ENCODE assay signal across 20 cellular contexts in the genomic region with DNA sequence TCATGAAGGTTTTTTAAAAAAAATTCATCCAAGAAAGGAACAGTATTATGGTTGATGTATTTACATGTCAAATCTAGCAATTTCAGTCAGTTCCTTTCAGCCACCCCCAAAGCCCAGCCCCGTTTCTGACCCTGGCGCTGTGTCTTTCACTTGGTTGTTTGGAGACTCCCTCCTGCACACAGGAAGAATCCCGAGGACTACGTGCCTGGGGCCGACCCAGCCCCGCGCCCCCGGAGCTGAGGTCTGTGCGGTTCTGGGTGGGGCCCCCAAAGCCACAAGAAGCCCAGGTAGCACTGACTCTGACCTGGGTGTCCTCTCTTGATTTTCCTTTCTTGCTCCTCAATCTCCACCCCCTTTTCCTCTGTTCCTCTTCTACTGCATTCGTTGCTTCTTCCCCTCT. TPM values are rescaled to one million over a fixed set of nuclear protein-coding genes. Genes with fewer than 3 reads are reported as not detected.
DNase-seq lines count a peak whose midpoint lies in the region; ATAC-seq and TF ChIP-seq lines count a peak whose summit lies in the region.
"Had no signal": no experiment of that assay in that cellular context is flagged by ENCODE, and none has a peak within 500 bp of the region (broad histone marks: within the 10 kb centered on the region; RNA-seq: fewer than 3 reads in every experiment).

No MANE protein-coding gene starts in this region.

- H3K36me3 ChIP-seq in IMR-90 (ENCODE audit: control insufficient read depth, insufficient read depth, low read length) = peaks cover 43% of the 10 kb centered on the region
- H3K36me3 ChIP-seq in brain microvascular endothelial cell (replicated peaks) = peaks cover 38% of the 10 kb centered on the region
- H3K36me3 ChIP-seq in SJCRH30 = peaks cover 31% of the 10 kb centered on the region

- H3K18ac ChIP-seq in IMR-90 (ENCODE audit: low read depth, low read length) = no peak overlapping the region

- peak overlapping the region; percentile 25 for H2AK9ac ChIP-seq in IMR-90 (replicated peaks; ENCODE audit: low read depth, low read length, poor library complexity)

- no peak overlapping the region for H4K91ac ChIP-seq in IMR-90 (ENCODE audit: insufficient read depth, low read depth, low read length)

- TF ChIP-seq RAD21 in IMR-90 (IDR thresholded peaks at IDR 0.05; ENCODE audit: low read length) = no peak

- no peaks in the 10 kb centered on the region for H3K9me3 ChIP-seq in IMR-90 (ENCODE audit: control insufficient read depth, insufficient read depth, low read length)
- H3K9me3 ChIP-seq in SJCRH30 (replicated peaks) = no peaks in the 10 kb centered on the region
- H3K9me3 ChIP-seq: MG63 had no signal

- H2AK5ac ChIP-seq in IMR-90 (ENCODE audit: low read depth, low read length) = no peak overlapping the region

- H3K27me3 Mint-ChIP-seq in HFFc6 (ENCODE audit: insufficient read depth) (no peaks in the 10 kb centered on the region; the same call in 1 of the 2 replicates), nephron progenitor cell (ENCODE audit: low read depth, poor library complexity) (peaks cover 3% of the 10 kb centered on the region)
- H3K27me3 Mint-ChIP-seq: IgD-negative memory B cell had no signal

- no peak overlapping the region for H3K4ac ChIP-seq in IMR-90 (ENCODE audit: low read depth, low read length)

- BruUV-seq in IMR-90 (replicated peaks; lab: Mats Ljungman, UMichigan) = no TSS peak

- WGBS in IMR-90 (ENCODE audit: extremely low coverage in 2 of 2, insufficient read length in 1 of 2), 2 experiments = 83% methylated on average over 5 of the region's 10 CpGs; no CpG with 5 or more reads in 1 of the 2 experiments

- H3K36me3 Mint-ChIP-seq in HFFc6 (ENCODE audit: low read depth) = peaks cover 25% of the 10 kb centered on the region
- H3K36me3 Mint-ChIP-seq in nephron progenitor cell (ENCODE audit: low read depth) = peaks cover 62% of the 10 kb centered on the region
- H3K36me3 Mint-ChIP-seq: IgD-negative memory B cell had no signal

- no peak for TF ChIP-seq CTCF in HFFc6 (IDR thresholded peaks at IDR 0.05)
- TF ChIP-seq CTCF in IMR-90 (conservative IDR thresholded peaks at IDR 0.05; ENCODE audit: low read depth, low read length) = no peak
- no peak for TF ChIP-seq CTCF in brain microvascular endothelial cell (IDR thresholded peaks at IDR 0.05; ENCODE audit: low read depth, low read length, missing control alignments)
- TF ChIP-seq CTCF in nephron progenitor cell (IDR thresholded peaks at IDR 0.05) = no peak

- H3K9me1 ChIP-seq in IMR-90 (ENCODE audit: insufficient read depth, low read length) = no peaks in the 10 kb centered on the region

- TF ChIP-seq POLR2A in IMR-90 (IDR thresholded peaks at IDR 0.05; ENCODE audit: low read depth, low read length) = no peak

- ATAC-seq in IMR-90 (ENCODE audit: low read depth) = no peak
- ATAC-seq in GM19452 (IDR thresholded peaks at IDR 0.05; ENCODE audit: unreplicated experiment) = no peak

- no peak overlapping the region for H4K8ac ChIP-seq in IMR-90 (ENCODE audit: low read depth in 2 of 2, low read length in 2 of 2)

- H3K27ac Mint-ChIP-seq in HFFc6 = peak overlapping the region; percentile 4; the same call in 1 of the 2 replicates
- peak overlapping the region; percentile 88 for H3K27ac Mint-ChIP-seq in nephron progenitor cell

- DNase-seq in HFFc6 (no peak), IMR-90 (no peak), brain microvascular endothelial cell (no peak), nephron progenitor cell (no peak), SJCRH30 (no peak), GOT3 (lab: John Stamatoyannopoulos, UW) (no peak)
- DNase-seq: AML-193, DMS79, Kasumi-1, MG63, NCI-H1092, NCI-H1436 treated with DMSO at 0.1 percent for 48 hours, NCI-H2029, NCI-H345, NCI-H524 treated with DMSO at 0.1 percent for 48 hours, RPMI8226, SIG-M5 had no signal

- no peak overlapping the region for H2BK5ac ChIP-seq in IMR-90 (ENCODE audit: low read depth, low read length, poor library complexity, severe bottlenecking)

- no peak overlapping the region for H3K14ac ChIP-seq in IMR-90 (replicated peaks; ENCODE audit: low read depth, low read length)

- H3K4me1 Mint-ChIP-seq in HFFc6 (ENCODE audit: low read depth) (peaks cover 7% of the 10 kb centered on the region), nephron progenitor cell (peaks cover 10% of the 10 kb centered on the region)

- no peak overlapping the region for H2AFZ ChIP-seq in IMR-90 (replicated peaks; ENCODE audit: low read length, poor library complexity)

- H3K4me3 ChIP-seq in IMR-90 (ENCODE audit: insufficient read depth, low read depth, low read length) (no peak overlapping the region), brain microvascular endothelial cell (ENCODE audit: low read depth, low read length) (no peak overlapping the region), SJCRH30 (no peak overlapping the region)
- H3K4me3 ChIP-seq: MG63 had no signal

- H3K27me3 ChIP-seq in IMR-90 (ENCODE audit: control insufficient read depth, insufficient read depth, low read length) (no peaks in the 10 kb centered on the region), brain microvascular endothelial cell (replicated peaks) (no peaks in the 10 kb centered on the region), SJCRH30 (no peaks in the 10 kb centered on the region)
- H3K27me3 ChIP-seq: MG63 had no signal

- H3K79me1 ChIP-seq in IMR-90 (ENCODE audit: low read depth in 1 of 2, low read length in 2 of 2) = peaks cover 28 to 31% of the 10 kb centered on the region in 2 experiments

- H4K5ac ChIP-seq in IMR-90 (ENCODE audit: low read depth, low read length) = no peak overlapping the region

- peaks cover 4% of the 10 kb centered on the region; the same call in 1 of the 2 replicates for H3K4me1 ChIP-seq in IMR-90 (ENCODE audit: control insufficient read depth, insufficient read depth, low read length)
- peaks cover 15% of the 10 kb centered on the region for H3K4me1 ChIP-seq in SJCRH30

- peaks cover 3% of the 10 kb centered on the region; the same call in 1 of the 2 replicates for H4K20me1 ChIP-seq in IMR-90 (ENCODE audit: insufficient read depth, low read length)

- in situ Hi-C loops in IMR-90 (cut with MboI; ENCODE audit: low sequenced_read_pairs) = loop anchor here (10.0 kb wide), 1 partner anchor 216 kb away; no protein-coding TSS in a partner anchor
- in situ Hi-C loops in brain microvascular endothelial cell (cut with HindIII; ENCODE audit: low pct_ligation_motif_present, low sequenced_read_pairs) = no loop called here

- H2BK120ac ChIP-seq in IMR-90 (ENCODE audit: low read depth, low read length) = no peak overlapping the region

- no peak overlapping the region for H3K9ac ChIP-seq in IMR-90 (ENCODE audit: low read depth, low read length)

- H3K4me3 Mint-ChIP-seq in HFFc6 (no peak overlapping the region), nephron progenitor cell (no peak overlapping the region)

- POLR2A ChIA-PET in IMR-90 (lab: Charles Lee; ENCODE audit: unreplicated experiment) = no interaction called here

- CTCF ChIA-PET in IMR-90 (lab: Yijun Ruan, JAX) = interaction anchor here (2.5 kb wide), 1 partner anchor 33 kb away, joined by 9 read pairs; no protein-coding TSS in a partner anchor

- no peaks in the 10 kb centered on the region for H3K9me3 Mint-ChIP-seq in HFFc6
- H3K9me3 Mint-ChIP-seq in nephron progenitor cell = no peaks in the 10 kb centered on the region
- H3K9me3 Mint-ChIP-seq: IgD-negative memory B cell had no signal

- no peak overlapping the region for H3K56ac ChIP-seq in IMR-90 (ENCODE audit: extremely low read depth, insufficient read depth, low read length)

- dilution Hi-C loops in IMR-90 (cut with HindIII; ENCODE audit: low sequenced_read_pairs, unreplicated experiment) = no loop called here

- H3K27ac ChIP-seq in IMR-90 (ENCODE audit: insufficient read depth, low read length) (no peak overlapping the region), brain microvascular endothelial cell (peak overlapping the region; percentile 20), SJCRH30 (no peak overlapping the region)
- H3K27ac ChIP-seq: C4-2B had no signal

- no peak overlapping the region for H3K4me2 ChIP-seq in IMR-90 (ENCODE audit: low read depth, low read length)

- H2BK15ac ChIP-seq in IMR-90 (ENCODE audit: low read depth, low read length) = no peak overlapping the region

- intact Hi-C loops in IMR-90 (cut with micrococcal nuclease) = no loop called here

- H3K23ac ChIP-seq in IMR-90 (ENCODE audit: low read depth, low read length) = no peak overlapping the region

- H2BK20ac ChIP-seq in IMR-90 (ENCODE audit: low read depth, low read length) = no peak overlapping the region

TF ChIP-seq in IMR-90, 13 proteins besides CTCF, POLR2A, EP300 and RAD21 (continues in another document):
- TF ChIP-seq RFX5 (IDR thresholded peaks at IDR 0.05; ENCODE audit: low read depth, low read length) (no peak), FOS (IDR thresholded peaks at IDR 0.05; ENCODE audit: low read depth, low read length) (no peak), MAZ (IDR thresholded peaks at IDR 0.05; ENCODE audit: borderline replicate concordance, low read depth, low read length) (no peak), MAFK (IDR thresholded peaks at IDR 0.05; ENCODE audit: low read depth, low read length) (no peak), SMC3 (IDR thresholded peaks at IDR 0.05; ENCODE audit: low read depth, low read length) (no peak), RCOR1 (IDR thresholded peaks at IDR 0.05; ENCODE audit: insufficient replicate concordance, low read length) (no peak), CEBPB (IDR thresholded peaks at IDR 0.05; ENCODE audit: low read depth, low read length) (no peak)
- TF ChIP-seq, protein P1, sequence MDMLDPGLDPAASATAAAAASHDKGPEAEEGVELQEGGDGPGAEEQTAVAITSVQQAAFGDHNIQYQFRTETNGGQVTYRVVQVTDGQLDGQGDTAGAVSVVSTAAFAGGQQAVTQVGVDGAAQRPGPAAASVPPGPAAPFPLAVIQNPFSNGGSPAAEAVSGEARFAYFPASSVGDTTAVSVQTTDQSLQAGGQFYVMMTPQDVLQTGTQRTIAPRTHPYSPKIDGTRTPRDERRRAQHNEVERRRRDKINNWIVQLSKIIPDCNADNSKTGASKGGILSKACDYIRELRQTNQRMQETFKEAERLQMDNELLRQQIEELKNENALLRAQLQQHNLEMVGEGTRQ (IDR thresholded peaks at IDR 0.05; ENCODE audit: low read depth, low read length) = no peak

RNA-seq across cellular contexts. Expression of gene TRAPPC12, which starts 49.1 kb away (rescaled TPM):
- 10 to 100 TPM; 69.1 to 83.3 (median 74.8) TPM for total RNA-seq in HFFc6 (2021; fragmentation: NEBNext Ultra II Directional; extraction: Animal tissue kit (Norgen Biotek cat#: 25700))
- total RNA-seq in IMR-90 (2012; rRNA removed) = 25.8 and 33.6 TPM in 2 replicates
- 69.9 and 70.2 TPM in 2 replicates for polyA plus RNA-seq in IMR-90 (2012; rRNA removed)
- polyA plus RNA-seq in IMR-90 (2012; cell fraction: cytosol; rRNA removed) = 41.7 and 43.0 TPM in 2 replicates
- polyA plus RNA-seq in IMR-90 (2012; cell fraction: nucleus; rRNA removed; ENCODE audit: low replicate concordance) = 143 and 176 TPM in 2 replicates
- 47.5 and 52.9 TPM in 2 replicates for total RNA-seq in SJCRH30 (2014; rRNA removed; shearing (Covaris generic))

RNA-seq across cellular contexts. Expression of gene EIPR1, which starts 51.0 kb away (rescaled TPM):
- total RNA-seq in HFFc6 (2021; fragmentation: NEBNext Ultra II Directional; extraction: Animal tissue kit (Norgen Biotek cat#: 25700)) = 10 to 100 TPM; 26.6 to 30.9 (median 28.8) TPM
- 56.9 and 67.4 TPM in 2 replicates for total RNA-seq in IMR-90 (2012; rRNA removed)
- 44.9 and 46.5 TPM in 2 replicates for polyA plus RNA-seq in IMR-90 (2012; rRNA removed)
- polyA plus RNA-seq in IMR-90 (2012; cell fraction: cytosol; rRNA removed) = 52.7 and 75.5 TPM in 2 replicates
- 25.6 and 31.2 TPM in 2 replicates for polyA plus RNA-seq in IMR-90 (2012; cell fraction: nucleus; rRNA removed; ENCODE audit: low replicate concordance)
- 25.7 and 29.0 TPM in 2 replicates for total RNA-seq in SJCRH30 (2014; rRNA removed; shearing (Covaris generic))
